ENCODE assay signal across 26 cellular contexts in genomic region chr5:65630981-65631380, GRCh38.
"Had no signal": no experiment of that assay in that cellular context is flagged by ENCODE, and none has a peak within 500 bp of the region (broad histone marks: within the 10 kb centered on the region; RNA-seq: fewer than 3 reads in every experiment).

No MANE protein-coding gene starts in this region.

- DNase-seq: activated B cell treated with CpG ODN at 0.5 μM for 24 hours; activated CD4-positive, alpha-beta T cell treated with anti-CD3 and anti-CD28 coated beads for 48 hours; activated CD4-positive, alpha-beta T cell treated with anti-CD3 and anti-CD28 coated beads, Interleukin-2, amount 50 U/mL, for 1 hour; activated CD4-positive, alpha-beta T cell treated with anti-CD3 and anti-CD28 coated beads, Interleukin-2, amount 50 U/mL, for 48 hours; activated CD8-positive, alpha-beta memory T cell treated with anti-CD3 and anti-CD28 coated beads for 24 hours; activated CD8-positive, alpha-beta T cell treated with anti-CD3 and anti-CD28 coated beads for 36 hours; activated effector memory CD4-positive, alpha-beta T cell treated with Interleukin-2 at 50 U/mL for 16 hours; activated gamma-delta T cell treated with Interleukin-2 at 50 U/mL for 16 hours; activated naive CD4-positive, alpha-beta T cell treated with anti-CD3 and anti-CD28 coated beads, Interleukin-2, amount 50 U/mL, for 16 hours; activated naive CD4-positive, alpha-beta T cell treated with Interleukin-2 at 50 U/mL for 16 hours; activated T-cell treated with anti-CD3 and anti-CD28 coated beads, Interleukin-2, amount 50 U/mL, for 4 hours; amniotic stem cell; anterior cingulate cortex; brain microvascular endothelial cell; dorsolateral prefrontal cortex; effector memory CD4-positive, alpha-beta T cell; endodermal cell; foreskin fibroblast; head of caudate nucleus; T1000; WERI-Rb-1 had no signal

- FAIRE-seq: astrocyte, bronchial epithelial cell had no signal

- ATAC-seq: activated CD4-positive, CD25-positive, alpha-beta regulatory T cell treated with anti-CD3 and anti-CD28 coated beads, Interleukin-2, amount 50 U/mL, for 24 hours; activated CD8-positive, alpha-beta T cell treated with anti-CD3 and anti-CD28 coated beads for 36 hours; activated T-cell treated with anti-CD3 and anti-CD28 coated beads, Interleukin-2, amount 50 U/mL, for 4 hours; activated T-helper 17 cell treated with anti-CD3 and anti-CD28 coated beads, Interleukin-2, amount 50 U/mL, for 72 hours; esophagus mucosa had no signal
